In genomic region chrX:21723097-21723496, GRCh38 we compare ENCODE assay signal across 3 cellular contexts.
TF ChIP-seq lines count a peak whose summit lies in the region.

No MANE protein-coding gene starts in this region.

TF ChIP-seq in SK-N-SH, 30 proteins besides CTCF, POLR2A, EP300 and RAD21:
- TF ChIP-seq REST (IDR thresholded peaks at IDR 0.05; ENCODE audit: low read depth, low read length) (peak; percentile 93), YY1 (IDR thresholded peaks at IDR 0.05; ENCODE audit: low read depth) (no peak), GABPA (IDR thresholded peaks at IDR 0.05; ENCODE audit: low read depth) (no peak)

TF ChIP-seq in SK-N-SH treated with all-trans-retinoic acid at 6 μM for 48 hours, 23 proteins besides CTCF, POLR2A, EP300 and RAD21:
- TF ChIP-seq PATZ1 (CRISPR knock-in tag; IDR thresholded peaks at IDR 0.05; ENCODE audit: borderline replicate concordance) (no peak), CREB5 (CRISPR knock-in tag; IDR thresholded peaks at IDR 0.05; ENCODE audit: low read depth) (no peak), ZNF70 (CRISPR knock-in tag; IDR thresholded peaks at IDR 0.05) (no peak), POU6F1 (CRISPR knock-in tag; IDR thresholded peaks at IDR 0.05; ENCODE audit: borderline replicate concordance, low read depth) (no peak), GLIS3 (CRISPR knock-in tag; IDR thresholded peaks at IDR 0.05) (no peak), ZC3H10 (CRISPR knock-in tag; IDR thresholded peaks at IDR 0.05) (no peak), BACH2 (CRISPR knock-in tag; IDR thresholded peaks at IDR 0.05; ENCODE audit: borderline replicate concordance) (no peak), TCF4 (CRISPR knock-in tag; IDR thresholded peaks at IDR 0.05; ENCODE audit: borderline replicate concordance) (no peak), ARNTL (CRISPR knock-in tag; IDR thresholded peaks at IDR 0.05; ENCODE audit: borderline replicate concordance, low read depth) (no peak), OSR1 (CRISPR knock-in tag; IDR thresholded peaks at IDR 0.05) (no peak), RARB (CRISPR knock-in tag; IDR thresholded peaks at IDR 0.05) (no peak), TOX (CRISPR knock-in tag; IDR thresholded peaks at IDR 0.05; ENCODE audit: borderline replicate concordance) (no peak), ZFP3 (CRISPR knock-in tag; IDR thresholded peaks at IDR 0.05) (no peak), ESRRG (CRISPR knock-in tag; IDR thresholded peaks at IDR 0.05) (no peak), PPARA (CRISPR knock-in tag; IDR thresholded peaks at IDR 0.05; ENCODE audit: borderline replicate concordance) (no peak), TSHZ2 (CRISPR knock-in tag; IDR thresholded peaks at IDR 0.05) (no peak), SNAI2 (CRISPR knock-in tag; IDR thresholded peaks at IDR 0.05) (no peak), ZNF8 (CRISPR knock-in tag; IDR thresholded peaks at IDR 0.05) (no peak)

TF ChIP-seq in IMR-90, 13 proteins besides CTCF, POLR2A, EP300 and RAD21:
- TF ChIP-seq NFE2L2 (IDR thresholded peaks at IDR 0.05; ENCODE audit: low read depth, low read length) (no peak), SMC3 (IDR thresholded peaks at IDR 0.05; ENCODE audit: low read depth, low read length) (no peak)
TF ChIP-seq in IMR-90: peak in this region for 0.
